ENCODE assay signal across 9 cellular contexts in genomic region chr1:154960446-154961136, GRCh38. TPM values are rescaled to one million over a fixed set of nuclear protein-coding genes. Genes with fewer than 3 reads are reported as not detected.
DNase-seq lines count a peak whose midpoint lies in the region; ATAC-seq, FAIRE-seq and TF ChIP-seq lines count a peak whose summit lies in the region.
"Had no signal": no experiment of that assay in that cellular context is flagged by ENCODE, and none has a peak within 500 bp of the region (broad histone marks: within the 10 kb centered on the region; RNA-seq: fewer than 3 reads in every experiment).

No MANE protein-coding gene starts in this region.

- peaks cover 6% of the 10 kb centered on the region for H3K36me3 Mint-ChIP-seq in activated naive CD4-positive, alpha-beta T cell treated with anti-CD3 and anti-CD28 coated beads, Interleukin-2, amount 50 U/mL, for 24 hours

- no peaks in the 10 kb centered on the region for H3K27me3 Mint-ChIP-seq in activated naive CD4-positive, alpha-beta T cell treated with anti-CD3 and anti-CD28 coated beads, Interleukin-2, amount 50 U/mL, for 24 hours

- intact Hi-C loops in GM12878 (cut with micrococcal nuclease; ENCODE audit: unreplicated experiment) = loop anchor here (2.0 to 5.0 kb wide), 2 partner anchors 24 to 42 kb away; partner anchors contain the start of genes PMVK and ZBTB7B
- intact Hi-C loops in upper lobe of right lung (cut with DNase I) = no loop called here

- POLR2A ChIA-PET in GM12878 (lab: Charles Lee) = interaction anchor here (0.5 to 12.3 kb wide), 9 partner anchors 9 to 267 kb away, joined by 3 to 140 read pairs (median 6); partner anchors contain the start of genes CKS1B, PMVK and SHC1

- TF ChIP-seq EP300 in GM12878 (IDR thresholded peaks at IDR 0.05; ENCODE audit: borderline replicate concordance in 1 of 2, control insufficient read depth in 1 of 2, low read depth in 2 of 2, low read length in 2 of 2) = no peak

- in situ Hi-C loops in GM12878 (cut with MboI) = no loop called here

- no peak overlapping the region for H2AFZ ChIP-seq in GM12878 (ENCODE audit: control insufficient read depth, low read depth, low read length)

- H3K36me3 ChIP-seq in GM12878 (ENCODE audit: control insufficient read depth in 2 of 2, insufficient read depth in 2 of 2, low read length in 1 of 2) = peaks cover 5 to 10% of the 10 kb centered on the region in 2 experiments; a peak in 3 of 4 replicates
- peaks cover 8 to 30% of the 10 kb centered on the region in 2 donors for H3K36me3 ChIP-seq in lung (ENCODE audit: control insufficient read depth in 2 of 2, insufficient read depth in 2 of 2, low read length in 2 of 2)
- H3K36me3 ChIP-seq in upper lobe of right lung = peaks cover 35% of the 10 kb centered on the region

- H3K4me1 ChIP-seq in GM12878 (ENCODE audit: control insufficient read depth, insufficient read depth, low read length) (peaks cover 11% of the 10 kb centered on the region), lung (ENCODE audit: control insufficient read depth in 2 of 2, insufficient read depth in 2 of 2, low read length in 2 of 2) (peaks cover 8 to 13% of the 10 kb centered on the region in 2 donors), upper lobe of right lung (peaks cover 29% of the 10 kb centered on the region)

- H3K4me1 Mint-ChIP-seq in activated naive CD4-positive, alpha-beta T cell treated with anti-CD3 and anti-CD28 coated beads, Interleukin-2, amount 50 U/mL, for 24 hours = peaks cover 50% of the 10 kb centered on the region

- CTCF ChIA-PET in GM12878 (lab: Yijun Ruan, JAX) = interaction anchor here (0.6 to 2.7 kb wide), 17 partner anchors 9 to 401 kb away, joined by 3 to 20 read pairs (median 6); partner anchors contain the start of genes ADAM15, PMVK and SHC1

- H3K27ac Mint-ChIP-seq in activated naive CD4-positive, alpha-beta T cell treated with anti-CD3 and anti-CD28 coated beads, Interleukin-2, amount 50 U/mL, for 24 hours = peak overlapping the region; percentile 81

- no peak for TF ChIP-seq POLR2A in GM12878 (IDR thresholded peaks at IDR 0.05; ENCODE audit: low read depth, low read length)

- H3K9me3 Mint-ChIP-seq in activated naive CD4-positive, alpha-beta T cell treated with anti-CD3 and anti-CD28 coated beads, Interleukin-2, amount 50 U/mL, for 24 hours = no peaks in the 10 kb centered on the region

- H3K27me3 ChIP-seq in GM12878 (replicated peaks in 1 of 2; ENCODE audit: control insufficient read depth in 2 of 2, insufficient read depth in 2 of 2, low read length in 1 of 2) = no peaks in the 10 kb centered on the region
- no peaks in the 10 kb centered on the region for H3K27me3 ChIP-seq in lung (ENCODE audit: control insufficient read depth, insufficient read depth)
- no peaks in the 10 kb centered on the region for H3K27me3 ChIP-seq in upper lobe of right lung

- 0% methylated on average over 10 of the region's 10 CpGs for WGBS in GM12878 (ENCODE audit: insufficient coverage, insufficient replicate concordance, low lambda C conversion rate, missing lambda C conversion rate)
- WGBS in lung, 2 donors = 14 to 23% methylated on average over 10 of the region's 10 CpGs

- H3K4me2 ChIP-seq in GM12878 (ENCODE audit: control insufficient read depth, insufficient read depth) = peak overlapping the region; percentile 84

- H4K20me1 ChIP-seq in GM12878 (ENCODE audit: control insufficient read depth, insufficient read depth) = no peaks in the 10 kb centered on the region

- no peak for TF ChIP-seq RAD21 in GM12878 (IDR thresholded peaks at IDR 0.05; ENCODE audit: insufficient read depth, low read depth, low read length)

- RAD21 ChIA-PET in GM12878 (lab: Charles Lee; ENCODE audit: unreplicated experiment) = interaction anchor here (0.6 to 2.4 kb wide), 7 partner anchors 10 to 91 kb away, joined by 3 to 15 read pairs (median 5); partner anchors contain the start of genes ADAM15, KCNN3, PMVK and SHC1

- H3K79me2 ChIP-seq in GM12878 (ENCODE audit: control insufficient read depth, insufficient read depth, low read length) = peaks cover 31% of the 10 kb centered on the region

- H3K27ac ChIP-seq in GM12878 (ENCODE audit: control insufficient read depth, insufficient read depth) (peak overlapping the region; percentile 97), lung (ENCODE audit: low read depth in 1 of 2, low read length in 1 of 2) (peak overlapping the region; percentile 23 to 99), upper lobe of right lung (peak overlapping the region; percentile 98)

- TF ChIP-seq CTCF in GM12878 (IDR thresholded peaks at IDR 0.05 in 2 of 3, conservative IDR thresholded peaks at IDR 0.05 in 1 of 3; ENCODE audit: control insufficient read depth in 2 of 3, extremely low read depth in 1 of 3, insufficient read depth in 1 of 3, low read depth in 3 of 3, low read length in 3 of 3) (no peak), lung (IDR thresholded peaks at IDR 0.05; ENCODE audit: control extremely low read depth, extremely low read depth) (no peak), upper lobe of right lung (IDR thresholded peaks at IDR 0.05) (no peak)

- DNase-seq in activated naive CD4-positive, alpha-beta T cell (lab: John Stamatoyannopoulos, UW) = no peak
- DNase-seq in GM12878 (ENCODE audit: low read depth, low spot score) (no peak), lung (ENCODE audit: low spot score) (no peak), upper lobe of right lung (no peak), NCI-H1436 (lab: John Stamatoyannopoulos, UW) (no peak)

- ATAC-seq in GM12878 = no peak
- no peak for ATAC-seq in lung (ENCODE audit: insufficient read depth, low FRiP score)
- no peak for ATAC-seq in upper lobe of right lung
- no peak for ATAC-seq in HG02840 (IDR thresholded peaks at IDR 0.05; ENCODE audit: low FRiP score, unreplicated experiment)
- ATAC-seq in HG03442 (IDR thresholded peaks at IDR 0.05; ENCODE audit: unreplicated experiment) = no peak

- BruUV-seq in GM12878 (replicated peaks; lab: Mats Ljungman, UMichigan) = TSS peak; percentile 65

- H3K4me3 ChIP-seq in GM12878 = peak overlapping the region; percentile 88
- H3K4me3 ChIP-seq in lung = peak overlapping the region; percentile 88
- H3K4me3 ChIP-seq in upper lobe of right lung = peak overlapping the region; percentile 90

- H3K9me3 ChIP-seq in GM12878 (replicated peaks; ENCODE audit: control insufficient read depth, insufficient read depth, low read length) = no peaks in the 10 kb centered on the region
- H3K9me3 ChIP-seq in lung (ENCODE audit: control insufficient read depth in 2 of 2, insufficient read depth in 1 of 2, low read length in 1 of 2) = no peaks in the 10 kb centered on the region
- no peaks in the 10 kb centered on the region for H3K9me3 ChIP-seq in upper lobe of right lung

- peak overlapping the region; percentile 81 for H3K9ac ChIP-seq in GM12878 (ENCODE audit: control insufficient read depth, insufficient read depth, low read length)

- SMC1A ChIA-PET in GM12878 (lab: Charles Lee; ENCODE audit: uncharacterized antibody, unreplicated experiment) = interaction anchor here (0.8 to 3.1 kb wide), 9 partner anchors 9 to 62 kb away, joined by 3 to 14 read pairs (median 4); partner anchors contain the start of genes CKS1B, FLAD1 and SHC1

- FAIRE-seq in GM12878 (lab: Jason Lieb, UNC) = peak; percentile 73
- FAIRE-seq: TTC549 had no signal

- peak overlapping the region; percentile 90 for H3K4me3 Mint-ChIP-seq in activated naive CD4-positive, alpha-beta T cell treated with anti-CD3 and anti-CD28 coated beads, Interleukin-2, amount 50 U/mL, for 24 hours

RNA-seq across cellular contexts. Expression of gene PYGO2, which starts 1.0 kb away (rescaled TPM):
- total RNA-seq in GM12878 (2013; cell fraction: nucleolus; rRNA removed) = 21.0 and 21.3 TPM in 2 replicates
- 21.1 and 21.9 TPM in 2 replicates for total RNA-seq in GM12878 (2014; rRNA removed)
- 12.4 and 12.9 TPM in 2 replicates for total RNA-seq in GM12878 (2014; rRNA removed; fragmentation: Illumina TruSeq; extraction: Trizol)
- 32.9 and 33.8 TPM in 2 replicates for total RNA-seq in GM12878 (2021)
- polyA plus RNA-seq in GM12878 (2011; ENCODE audit: low read depth) = 9.9 TPM
- 14.4 and 22.8 TPM in 2 replicates for polyA plus RNA-seq in GM12878 (2011; rRNA removed)
- 27.4 and 28.7 TPM in 2 replicates for polyA plus RNA-seq in GM12878 (2011; cell fraction: cytosol; rRNA removed)
- polyA plus RNA-seq in GM12878 (2011; cell fraction: nucleus; rRNA removed) = 43.9 and 46.6 TPM in 2 replicates
- polyA plus RNA-seq in GM12878 (2012) = 17.7 and 19.5 TPM in 2 replicates
- polyA plus RNA-seq in GM12878 (2014; fragmentation: Illumina TruSeq; extraction: Trizol) = 19.8 and 24.2 TPM in 2 replicates
- polyA plus RNA-seq in GM12878 (2014; fragmentation: Nextera tagmentation; extraction: Ambion mirVana) = 1 to 10 TPM; 8.1 to 8.3 TPM
- polyA plus RNA-seq in GM12878 (2014; rRNA removed) = 27.8 and 30.0 TPM in 2 replicates
- polyA plus RNA-seq in GM12878 (2016; fragmentation: Nextera tagmentation; extraction: Ambion mirVana) = 10 to 100 TPM; 27.8 to 28.0 TPM
- 12.5 and 20.0 TPM in 2 replicates for polyA minus RNA-seq in GM12878 (2011; rRNA and poly(A)+ RNA removed)
- polyA minus RNA-seq in GM12878 (2011; cell fraction: cytosol; rRNA and poly(A)+ RNA removed) = 8.6 and 8.8 TPM in 2 replicates
- 10.8 and 15.9 TPM in 2 replicates for polyA minus RNA-seq in GM12878 (2011; cell fraction: nucleus; rRNA and poly(A)+ RNA removed)
- total RNA-seq in lung = 10 to 100 TPM; 17.9 to 25.2 TPM
- 10 to 100 TPM; 14.6 to 22.2 TPM for polyA plus RNA-seq in lung
- 27.0 TPM for total RNA-seq in upper lobe of right lung

RNA-seq across cellular contexts. Expression of gene PBXIP1, which starts 4.7 kb away (rescaled TPM):
- 33.0 and 36.9 TPM in 2 replicates for total RNA-seq in GM12878 (2013; cell fraction: nucleolus; rRNA removed)
- 25.6 and 26.8 TPM in 2 replicates for total RNA-seq in GM12878 (2014; rRNA removed)
- 14.3 and 15.6 TPM in 2 replicates for total RNA-seq in GM12878 (2014; rRNA removed; fragmentation: Illumina TruSeq; extraction: Trizol)
- 21.1 and 24.6 TPM in 2 replicates for total RNA-seq in GM12878 (2021)
- polyA plus RNA-seq in GM12878 (2011; ENCODE audit: low read depth) = 23.3 TPM
- 15.0 and 20.9 TPM in 2 replicates for polyA plus RNA-seq in GM12878 (2011; rRNA removed)
- 23.1 and 26.3 TPM in 2 replicates for polyA plus RNA-seq in GM12878 (2011; cell fraction: cytosol; rRNA removed)
- polyA plus RNA-seq in GM12878 (2011; cell fraction: nucleus; rRNA removed) = 37.4 and 41.6 TPM in 2 replicates
- polyA plus RNA-seq in GM12878 (2012) = 36.8 and 37.1 TPM in 2 replicates
- 8.0 and 15.2 TPM in 2 replicates for polyA plus RNA-seq in GM12878 (2014; fragmentation: Illumina TruSeq; extraction: Trizol)
- polyA plus RNA-seq in GM12878 (2014; fragmentation: Nextera tagmentation; extraction: Ambion mirVana) = 1 to 10 TPM in 1 of 2 experiments, under 1 TPM in 1; 0.63 to 2.0 TPM
- polyA plus RNA-seq in GM12878 (2014; rRNA removed) = 22.4 and 22.9 TPM in 2 replicates
- polyA plus RNA-seq in GM12878 (2016; fragmentation: Nextera tagmentation; extraction: Ambion mirVana) = 10 to 100 TPM; 12.2 to 13.7 TPM
- polyA minus RNA-seq in GM12878 (2011; rRNA and poly(A)+ RNA removed) = 10.8 and 26.6 TPM in 2 replicates
- polyA minus RNA-seq in GM12878 (2011; cell fraction: cytosol; rRNA and poly(A)+ RNA removed) = 7.4 and 8.3 TPM in 2 replicates
- polyA minus RNA-seq in GM12878 (2011; cell fraction: nucleus; rRNA and poly(A)+ RNA removed) = 6.5 and 10.7 TPM in 2 replicates
- 100 to 1,000 TPM in 1 of 2 donors, 10 to 100 TPM in 1; 37.3 to 178 TPM for total RNA-seq in lung
- polyA plus RNA-seq in lung = 10 to 100 TPM; 32.8 to 33.2 TPM
- total RNA-seq in upper lobe of right lung = 75.7 TPM

RNA-seq across cellular contexts. Expression of gene SHC1, which starts 10.0 kb away (rescaled TPM):
- total RNA-seq in GM12878 (2013; cell fraction: nucleolus; rRNA removed) = 28.2 and 32.6 TPM in 2 replicates
- total RNA-seq in GM12878 (2014; rRNA removed) = 22.2 and 24.7 TPM in 2 replicates
- 15.1 and 16.7 TPM in 2 replicates for total RNA-seq in GM12878 (2014; rRNA removed; fragmentation: Illumina TruSeq; extraction: Trizol)
- 36.5 and 38.3 TPM in 2 replicates for total RNA-seq in GM12878 (2021)
- 20.5 TPM for polyA plus RNA-seq in GM12878 (2011; ENCODE audit: low read depth)
- polyA plus RNA-seq in GM12878 (2011; rRNA removed) = 25.8 and 49.3 TPM in 2 replicates
- 43.4 and 48.7 TPM in 2 replicates for polyA plus RNA-seq in GM12878 (2011; cell fraction: cytosol; rRNA removed)
- 89.2 and 106 TPM in 2 replicates for polyA plus RNA-seq in GM12878 (2011; cell fraction: nucleus; rRNA removed)
- 21.0 and 29.9 TPM in 2 replicates for polyA plus RNA-seq in GM12878 (2012)
- polyA plus RNA-seq in GM12878 (2014; fragmentation: Illumina TruSeq; extraction: Trizol) = 47.3 and 67.3 TPM in 2 replicates
- polyA plus RNA-seq in GM12878 (2014; fragmentation: Nextera tagmentation; extraction: Ambion mirVana) = 1 to 10 TPM; 2.6 to 3.7 TPM
- 35.0 and 35.4 TPM in 2 replicates for polyA plus RNA-seq in GM12878 (2014; rRNA removed)
- 10 to 100 TPM; 24.9 to 25.5 TPM for polyA plus RNA-seq in GM12878 (2016; fragmentation: Nextera tagmentation; extraction: Ambion mirVana)
- 35.0 and 41.1 TPM in 2 replicates for polyA minus RNA-seq in GM12878 (2011; rRNA and poly(A)+ RNA removed)
- 13.8 and 21.9 TPM in 2 replicates for polyA minus RNA-seq in GM12878 (2011; cell fraction: cytosol; rRNA and poly(A)+ RNA removed)
- 14.7 and 25.1 TPM in 2 replicates for polyA minus RNA-seq in GM12878 (2011; cell fraction: nucleus; rRNA and poly(A)+ RNA removed)
- total RNA-seq in lung = 100 to 1,000 TPM in 1 of 2 donors, 10 to 100 TPM in 1; 67.6 to 136 TPM
- polyA plus RNA-seq in lung = 100 to 1,000 TPM in 1 of 2 donors, 10 to 100 TPM in 1; 76.5 to 111 TPM
- total RNA-seq in upper lobe of right lung = 120 TPM

RNA-seq across cellular contexts. Expression of gene CKS1B, which starts 13.9 kb away (rescaled TPM):
- total RNA-seq in GM12878 (2013; cell fraction: nucleolus; rRNA removed) = 19.6 and 23.8 TPM in 2 replicates
- 176 and 192 TPM in 2 replicates for total RNA-seq in GM12878 (2014; rRNA removed)
- 168 and 170 TPM in 2 replicates for total RNA-seq in GM12878 (2014; rRNA removed; fragmentation: Illumina TruSeq; extraction: Trizol)
- 125 and 134 TPM in 2 replicates for total RNA-seq in GM12878 (2021)
- 366 TPM for polyA plus RNA-seq in GM12878 (2011; ENCODE audit: low read depth)
- polyA plus RNA-seq in GM12878 (2011; rRNA removed) = 534 and 543 TPM in 2 replicates
- 498 and 551 TPM in 2 replicates for polyA plus RNA-seq in GM12878 (2011; cell fraction: cytosol; rRNA removed)
- 223 and 288 TPM in 2 replicates for polyA plus RNA-seq in GM12878 (2011; cell fraction: nucleus; rRNA removed)
- polyA plus RNA-seq in GM12878 (2012) = 190 and 203 TPM in 2 replicates
- 316 and 394 TPM in 2 replicates for polyA plus RNA-seq in GM12878 (2014; fragmentation: Illumina TruSeq; extraction: Trizol)
- polyA plus RNA-seq in GM12878 (2014; fragmentation: Nextera tagmentation; extraction: Ambion mirVana) = 100 to 1,000 TPM; 598 to 608 TPM
- polyA plus RNA-seq in GM12878 (2014; rRNA removed) = 214 and 229 TPM in 2 replicates
- 100 to 1,000 TPM; 411 to 419 TPM for polyA plus RNA-seq in GM12878 (2016; fragmentation: Nextera tagmentation; extraction: Ambion mirVana)
- 221 and 229 TPM in 2 replicates for polyA minus RNA-seq in GM12878 (2011; rRNA and poly(A)+ RNA removed)
- polyA minus RNA-seq in GM12878 (2011; cell fraction: cytosol; rRNA and poly(A)+ RNA removed) = 41.8 and 54.5 TPM in 2 replicates
- 32.4 and 34.0 TPM in 2 replicates for polyA minus RNA-seq in GM12878 (2011; cell fraction: nucleus; rRNA and poly(A)+ RNA removed)
- 10 to 100 TPM; 22.3 to 33.6 TPM for total RNA-seq in lung
- 10 to 100 TPM; 26.9 to 38.2 TPM for polyA plus RNA-seq in lung
- 27.0 TPM for total RNA-seq in upper lobe of right lung

RNA-seq across cellular contexts. Expression of gene FLAD1, which starts 22.6 kb away (rescaled TPM):
- total RNA-seq in GM12878 (2013; cell fraction: nucleolus; rRNA removed) = 28.4 and 33.1 TPM in 2 replicates
- total RNA-seq in GM12878 (2014; rRNA removed) (64.2 and 68.7 TPM in 2 replicates), GM12878 (2014; rRNA removed; fragmentation: Illumina TruSeq; extraction: Trizol) (41.4 and 41.9 TPM in 2 replicates), GM12878 (2021) (53.6 and 61.5 TPM in 2 replicates), lung (10 to 100 TPM; 10.9 to 37.0 TPM), upper lobe of right lung (29.0 TPM)
- 25.9 TPM for polyA plus RNA-seq in GM12878 (2011; ENCODE audit: low read depth)
- polyA plus RNA-seq in GM12878 (2011; rRNA removed) (22.0 and 39.2 TPM in 2 replicates), GM12878 (2014; fragmentation: Illumina TruSeq; extraction: Trizol) (29.9 and 51.6 TPM in 2 replicates), GM12878 (2014; fragmentation: Nextera tagmentation; extraction: Ambion mirVana) (10 to 100 TPM; 22.9 to 30.1 TPM), GM12878 (2014; rRNA removed) (78.7 and 85.7 TPM in 2 replicates), GM12878 (2016; fragmentation: Nextera tagmentation; extraction: Ambion mirVana) (10 to 100 TPM; 82.5 to 93.4 TPM), lung (10 to 100 TPM; 29.3 to 31.9 TPM)
- 51.2 and 72.3 TPM in 2 replicates for polyA plus RNA-seq in GM12878 (2011; cell fraction: cytosol; rRNA removed)
- polyA plus RNA-seq in GM12878 (2011; cell fraction: nucleus; rRNA removed) = 74.9 and 79.0 TPM in 2 replicates
- polyA plus RNA-seq in GM12878 (2012) = 24.4 and 29.4 TPM in 2 replicates
- polyA minus RNA-seq in GM12878 (2011; rRNA and poly(A)+ RNA removed) = 40.4 and 64.8 TPM in 2 replicates
- polyA minus RNA-seq in GM12878 (2011; cell fraction: cytosol; rRNA and poly(A)+ RNA removed) = 16.8 and 23.3 TPM in 2 replicates
- polyA minus RNA-seq in GM12878 (2011; cell fraction: nucleus; rRNA and poly(A)+ RNA removed) = 18.7 and 27.7 TPM in 2 replicates
